ENCODE assay signal across 15 cellular contexts in the genomic region with DNA sequence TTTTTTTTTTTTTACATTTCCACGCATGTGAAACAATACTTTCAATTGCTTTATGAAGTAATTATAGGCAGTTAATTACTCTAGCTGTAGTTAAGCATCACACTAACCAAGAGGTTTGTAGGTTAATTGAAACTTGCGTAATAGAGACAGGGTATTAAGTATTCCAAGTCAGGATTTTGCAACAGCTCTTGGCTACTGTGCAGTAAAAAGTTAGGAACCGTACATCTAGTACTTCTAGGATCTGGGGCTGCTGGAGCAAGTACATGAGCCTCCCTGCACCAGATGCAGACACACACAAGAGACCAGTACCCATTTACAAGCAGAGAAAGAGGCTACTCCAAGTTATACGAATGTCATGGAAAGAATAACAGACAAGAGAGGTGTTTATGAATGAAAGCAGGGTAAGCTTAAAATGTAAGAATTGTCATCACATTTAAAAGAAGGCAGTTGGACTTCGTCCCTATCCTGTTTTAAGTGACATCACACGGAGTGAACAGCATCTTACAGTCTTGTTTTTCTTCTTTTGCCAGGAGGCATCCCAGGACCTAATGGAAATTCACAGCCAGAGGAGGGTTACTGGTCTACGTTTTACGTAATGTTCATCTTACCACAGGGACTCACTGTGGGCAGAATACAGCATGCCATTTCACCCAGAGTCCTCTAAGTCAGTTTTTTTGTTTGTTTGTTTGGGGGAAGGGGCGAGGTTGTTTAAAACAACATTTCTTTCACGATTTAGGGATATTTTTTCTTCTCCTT.
"Had no signal": no experiment of that assay in that cellular context is flagged by ENCODE, and none has a peak within 500 bp of the region (broad histone marks: within the 10 kb centered on the region; RNA-seq: fewer than 3 reads in every experiment).

No MANE protein-coding gene starts in this region.

- H3K36me3 ChIP-seq: brain microvascular endothelial cell, right lobe of liver had no signal

- H3K27me3 ChIP-seq: brain microvascular endothelial cell, foreskin keratinocyte, right lobe of liver had no signal

- H3K4me3 ChIP-seq: dorsolateral prefrontal cortex, lung, right lobe of liver had no signal

- DNase-seq: activated CD4-positive, CD25-positive, alpha-beta regulatory T cell; activated naive CD4-positive, alpha-beta T cell treated with anti-CD3 and anti-CD28 coated beads, Interleukin-2, amount 50 U/mL, for 16 hours; brain microvascular endothelial cell; dorsolateral prefrontal cortex; foreskin keratinocyte; kidney; midbrain; naive B cell; posterior cingulate gyrus; right lobe of liver; stimulated activated CD4-positive, alpha-beta T cell treated with anti-CD3 and anti-CD28 coated beads, Interleukin-12 subunit alpha, Interleukin-12 subunit beta, amount 100 ng/mL, for 4 hours; stimulated activated naive CD4-positive, alpha-beta T cell; T-helper 2 cell; trophoblast cell had no signal

- H3K4me1 ChIP-seq: foreskin keratinocyte, right lobe of liver had no signal

- H3K27ac ChIP-seq: brain microvascular endothelial cell, dorsolateral prefrontal cortex, foreskin keratinocyte, right lobe of liver had no signal

- ATAC-seq: foreskin keratinocyte had no signal

- H3K9me3 ChIP-seq: right lobe of liver had no signal
